In genomic region chr15:59918994-59919951, GRCh38 we compare ENCODE assay signal across 10 cellular contexts.
DNase-seq lines count a peak whose midpoint lies in the region; ATAC-seq and TF ChIP-seq lines count a peak whose summit lies in the region.
"Had no signal": no experiment of that assay in that cellular context is flagged by ENCODE, and none has a peak within 500 bp of the region (broad histone marks: within the 10 kb centered on the region; RNA-seq: fewer than 3 reads in every experiment).

No MANE protein-coding gene starts in this region.

- no peaks in the 10 kb centered on the region for H3K36me3 Mint-ChIP-seq in T-helper 17 cell (ENCODE audit: low read depth)
- no peaks in the 10 kb centered on the region for H3K36me3 Mint-ChIP-seq in CD14-positive monocyte
- H3K36me3 Mint-ChIP-seq: IgD-negative memory B cell had no signal

- DNase-seq in T-helper 17 cell (no peak), epithelial cell of proximal tubule (ENCODE audit: low read depth) (peak; percentile 49), CD14-positive monocyte (ENCODE audit: low spot score) (no peak), GM03348 (ENCODE audit: low spot score) (no peak), NOMO-1 treated with DMSO at 0.1 percent for 48 hours (lab: John Stamatoyannopoulos, UW; ENCODE audit: unreplicated experiment) (no peak), D341Med (ENCODE audit: low spot score) (no peak)
- DNase-seq: left cardiac atrium had no signal

- peaks cover 0 to 2% (median 0%) of the 10 kb centered on the region in 7 donors for H3K9me3 Mint-ChIP-seq in CD14-positive monocyte
- H3K9me3 Mint-ChIP-seq: IgD-negative memory B cell had no signal

- H3K9me3 ChIP-seq in T-helper 17 cell (ENCODE audit: control insufficient read depth, low read length, poor library complexity, severe bottlenecking), result no peaks in the 10 kb centered on the region

- peak; percentile 83 for ATAC-seq in GM18505 (IDR thresholded peaks at IDR 0.05; ENCODE audit: unreplicated experiment)
- peak; percentile 77 for ATAC-seq in HG02759 (IDR thresholded peaks at IDR 0.05; ENCODE audit: unreplicated experiment)
- peak; percentile 67 for ATAC-seq in T-helper 17 cell

- H3K4me3 ChIP-seq in epithelial cell of proximal tubule (ENCODE audit: low read depth, low read length), result no peak overlapping the region

- no peak for TF ChIP-seq POLR2A in GM18505 (IDR thresholded peaks at IDR 0.05; ENCODE audit: borderline replicate concordance, extremely low read depth, insufficient read depth, insufficient read length)

- H3K4me1 Mint-ChIP-seq in T-helper 17 cell (peaks cover 15% of the 10 kb centered on the region), CD14-positive monocyte (no peaks in the 10 kb centered on the region)

- intact Hi-C loops in CD14-positive monocyte (cut with micrococcal nuclease), result no loop called here

- H3K27me3 Mint-ChIP-seq in T-helper 17 cell (peaks cover 21% of the 10 kb centered on the region), CD14-positive monocyte (ENCODE audit: low read depth in 3 of 3) (peaks cover 2 to 9% (median 7%) of the 10 kb centered on the region in 3 donors)

- H3K4me3 Mint-ChIP-seq in T-helper 17 cell (peak overlapping the region; percentile 60), CD14-positive monocyte (no peak overlapping the region)
- H3K4me3 Mint-ChIP-seq: IgD-negative memory B cell had no signal

- H3K27ac Mint-ChIP-seq in T-helper 17 cell, result peak overlapping the region; percentile 87
- H3K27ac Mint-ChIP-seq in CD14-positive monocyte, result no peak overlapping the region
- H3K27ac Mint-ChIP-seq: IgD-negative memory B cell had no signal

- TF ChIP-seq CTCF in epithelial cell of proximal tubule (conservative IDR thresholded peaks at IDR 0.05; ENCODE audit: low read depth, low read length) (no peak), CD14-positive monocyte (IDR thresholded peaks at IDR 0.05) (no peak)
